20 cellular contexts compared by ENCODE assay signal in genomic region chr18:51941999-51942398, GRCh38.
DNase-seq lines count a peak whose midpoint lies in the region; ATAC-seq lines count a peak whose summit lies in the region.
"Had no signal": no experiment of that assay in that cellular context is flagged by ENCODE, and none has a peak within 500 bp of the region (broad histone marks: within the 10 kb centered on the region; RNA-seq: fewer than 3 reads in every experiment).

No MANE protein-coding gene starts in this region.

- no peaks in the 10 kb centered on the region for H3K4me1 Mint-ChIP-seq in stimulated activated memory B cell treated with anti-CD40 and anti-IgM and Interleukin-4, amounts not matched to agents 10 μg/mL and 1 μg/mL and 100 μg/mL, for 72 hours

- no peak for DNase-seq in NCI-H82 (lab: John Stamatoyannopoulos, UW)
- DNase-seq in middle frontal gyrus (ENCODE audit: extremely low spot score, low spot score), result no peak
- DNase-seq in stimulated activated CD4-positive, alpha-beta T cell treated with anti-CD3 and anti-CD28 coated beads, Interleukin-15, amount 100 ng/mL, for 24 hours, result no peak
- DNase-seq: BE2C, EL, GF-D8, GM23248, Kasumi-1, NCI-H1694, NCI-H2081, NCI-H2171, NCI-H345, NCI-H524 treated with DMSO at 0.1 percent for 48 hours, OCI-M1 had no signal

- H3K27me3 Mint-ChIP-seq in stimulated activated memory B cell treated with anti-CD40 and anti-IgM and Interleukin-4, amounts not matched to agents 10 μg/mL and 1 μg/mL and 100 μg/mL, for 72 hours, result no peaks in the 10 kb centered on the region

- H3K36me3 Mint-ChIP-seq in stimulated activated memory B cell treated with anti-CD40 and anti-IgM and Interleukin-4, amounts not matched to agents 10 μg/mL and 1 μg/mL and 100 μg/mL, for 72 hours, result no peaks in the 10 kb centered on the region

- H3K27ac Mint-ChIP-seq in stimulated activated memory B cell treated with anti-CD40 and anti-IgM and Interleukin-4, amounts not matched to agents 10 μg/mL and 1 μg/mL and 100 μg/mL, for 72 hours, result no peak overlapping the region
- H3K27ac Mint-ChIP-seq: T-helper 1 cell treated with Interleukin-12 subunit alpha and Interleukin-12 subunit beta and Interleukin-4 antibody, amounts not matched to agents 30 μg/mL and 1 μg/mL, for 36 hours had no signal

- no peak overlapping the region for H3K4me3 Mint-ChIP-seq in stimulated activated memory B cell treated with anti-CD40 and anti-IgM and Interleukin-4, amounts not matched to agents 10 μg/mL and 1 μg/mL and 100 μg/mL, for 72 hours
- H3K4me3 Mint-ChIP-seq: T-helper 1 cell treated with Interleukin-12 subunit alpha and Interleukin-12 subunit beta and Interleukin-4 antibody, amounts not matched to agents 30 μg/mL and 1 μg/mL, for 36 hours had no signal

- ATAC-seq in GM19025 (IDR thresholded peaks at IDR 0.05; ENCODE audit: low read depth, unreplicated experiment) (peak; percentile 60), HG02610 (IDR thresholded peaks at IDR 0.05; ENCODE audit: unreplicated experiment) (peak; percentile 50), HG02870 (IDR thresholded peaks at IDR 0.05; ENCODE audit: unreplicated experiment) (peak; percentile 43)
- ATAC-seq in stimulated activated memory B cell treated with anti-CD40 and anti-IgM and Interleukin-4, amounts not matched to agents 10 μg/mL and 1 μg/mL and 100 μg/mL, for 72 hours, result peak; percentile 22
- ATAC-seq: Right ventricle myocardium inferior had no signal

- H3K9me3 Mint-ChIP-seq in stimulated activated memory B cell treated with anti-CD40 and anti-IgM and Interleukin-4, amounts not matched to agents 10 μg/mL and 1 μg/mL and 100 μg/mL, for 72 hours, result no peaks in the 10 kb centered on the region
- H3K9me3 Mint-ChIP-seq: T-helper 1 cell treated with Interleukin-12 subunit alpha and Interleukin-12 subunit beta and Interleukin-4 antibody, amounts not matched to agents 30 μg/mL and 1 μg/mL, for 36 hours had no signal
